In the genomic region with DNA sequence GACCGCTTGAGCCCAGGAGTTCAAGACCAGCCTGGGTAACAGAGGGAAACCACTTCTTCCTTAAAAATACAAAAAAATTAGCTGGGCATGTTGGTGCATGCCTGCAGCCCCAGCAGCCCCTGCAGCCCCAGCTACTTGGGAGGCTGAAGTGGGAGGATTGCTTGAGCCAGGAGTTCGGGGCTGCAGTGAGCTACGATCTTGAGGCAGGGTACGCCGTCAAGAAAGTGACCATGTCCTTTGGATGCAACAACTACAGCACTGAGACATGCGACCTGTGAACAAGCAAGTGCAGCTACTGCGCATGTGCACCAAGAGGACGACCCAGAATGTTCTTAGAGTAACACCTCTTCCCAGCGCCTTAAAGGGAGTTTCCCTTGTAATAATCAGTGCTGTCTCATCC, we compare ENCODE assay signal across 1 cellular context.
TF ChIP-seq lines count a peak whose summit lies in the region.

No MANE protein-coding gene starts in this region.

TF ChIP-seq in HepG2, 621 proteins besides CTCF, POLR2A, EP300 and RAD21 (continued from another document):
- TF ChIP-seq, protein P1, sequence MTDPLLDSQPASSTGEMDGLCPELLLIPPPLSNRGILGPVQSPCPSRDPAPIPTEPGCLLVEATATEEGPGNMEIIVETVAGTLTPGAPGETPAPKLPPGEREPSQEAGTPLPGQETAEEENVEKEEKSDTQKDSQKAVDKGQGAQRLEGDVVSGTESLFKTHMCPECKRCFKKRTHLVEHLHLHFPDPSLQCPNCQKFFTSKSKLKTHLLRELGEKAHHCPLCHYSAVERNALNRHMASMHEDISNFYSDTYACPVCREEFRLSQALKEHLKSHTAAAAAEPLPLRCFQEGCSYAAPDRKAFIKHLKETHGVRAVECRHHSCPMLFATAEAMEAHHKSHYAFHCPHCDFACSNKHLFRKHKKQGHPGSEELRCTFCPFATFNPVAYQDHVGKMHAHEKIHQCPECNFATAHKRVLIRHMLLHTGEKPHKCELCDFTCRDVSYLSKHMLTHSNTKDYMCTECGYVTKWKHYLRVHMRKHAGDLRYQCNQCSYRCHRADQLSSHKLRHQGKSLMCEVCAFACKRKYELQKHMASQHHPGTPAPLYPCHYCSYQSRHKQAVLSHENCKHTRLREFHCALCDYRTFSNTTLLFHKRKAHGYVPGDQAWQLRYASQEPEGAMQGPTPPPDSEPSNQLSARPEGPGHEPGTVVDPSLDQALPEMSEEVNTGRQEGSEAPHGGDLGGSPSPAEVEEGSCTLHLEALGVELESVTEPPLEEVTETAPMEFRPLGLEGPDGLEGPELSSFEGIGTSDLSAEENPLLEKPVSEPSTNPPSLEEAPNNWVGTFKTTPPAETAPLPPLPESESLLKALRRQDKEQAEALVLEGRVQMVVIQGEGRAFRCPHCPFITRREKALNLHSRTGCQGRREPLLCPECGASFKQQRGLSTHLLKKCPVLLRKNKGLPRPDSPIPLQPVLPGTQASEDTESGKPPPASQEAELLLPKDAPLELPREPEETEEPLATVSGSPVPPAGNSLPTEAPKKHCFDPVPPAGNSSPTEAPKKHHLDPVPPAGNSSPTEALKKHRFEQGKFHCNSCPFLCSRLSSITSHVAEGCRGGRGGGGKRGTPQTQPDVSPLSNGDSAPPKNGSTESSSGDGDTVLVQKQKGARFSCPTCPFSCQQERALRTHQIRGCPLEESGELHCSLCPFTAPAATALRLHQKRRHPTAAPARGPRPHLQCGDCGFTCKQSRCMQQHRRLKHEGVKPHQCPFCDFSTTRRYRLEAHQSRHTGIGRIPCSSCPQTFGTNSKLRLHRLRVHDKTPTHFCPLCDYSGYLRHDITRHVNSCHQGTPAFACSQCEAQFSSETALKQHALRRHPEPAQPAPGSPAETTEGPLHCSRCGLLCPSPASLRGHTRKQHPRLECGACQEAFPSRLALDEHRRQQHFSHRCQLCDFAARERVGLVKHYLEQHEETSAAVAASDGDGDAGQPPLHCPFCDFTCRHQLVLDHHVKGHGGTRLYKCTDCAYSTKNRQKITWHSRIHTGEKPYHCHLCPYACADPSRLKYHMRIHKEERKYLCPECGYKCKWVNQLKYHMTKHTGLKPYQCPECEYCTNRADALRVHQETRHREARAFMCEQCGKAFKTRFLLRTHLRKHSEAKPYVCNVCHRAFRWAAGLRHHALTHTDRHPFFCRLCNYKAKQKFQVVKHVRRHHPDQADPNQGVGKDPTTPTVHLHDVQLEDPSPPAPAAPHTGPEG (CRISPR knock-in tag; IDR thresholded peaks at IDR 0.05) = no peak
- TF ChIP-seq, protein P2, sequence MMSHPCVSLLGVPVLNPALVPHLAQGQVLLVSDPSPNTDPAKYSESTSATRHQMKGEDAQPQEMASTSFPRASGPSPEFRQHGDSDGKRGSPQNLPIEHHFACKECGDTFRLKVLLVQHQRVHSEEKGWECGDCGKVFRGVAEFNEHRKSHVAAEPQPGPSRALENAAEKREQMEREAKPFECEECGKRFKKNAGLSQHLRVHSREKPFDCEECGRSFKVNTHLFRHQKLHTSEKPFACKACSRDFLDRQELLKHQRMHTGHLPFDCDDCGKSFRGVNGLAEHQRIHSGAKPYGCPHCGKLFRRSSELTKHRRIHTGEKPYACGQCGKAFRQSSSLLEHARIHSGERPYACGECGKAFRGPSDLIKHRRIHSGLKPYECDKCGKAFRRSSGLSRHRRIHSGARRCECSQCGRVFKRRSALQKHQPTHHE (CRISPR knock-in tag; IDR thresholded peaks at IDR 0.05; ENCODE audit: borderline replicate concordance) = no peak
TF ChIP-seq in HepG2: peak in this region for 0.
